ENCODE assay signal across 1 cellular context in the genomic region with DNA sequence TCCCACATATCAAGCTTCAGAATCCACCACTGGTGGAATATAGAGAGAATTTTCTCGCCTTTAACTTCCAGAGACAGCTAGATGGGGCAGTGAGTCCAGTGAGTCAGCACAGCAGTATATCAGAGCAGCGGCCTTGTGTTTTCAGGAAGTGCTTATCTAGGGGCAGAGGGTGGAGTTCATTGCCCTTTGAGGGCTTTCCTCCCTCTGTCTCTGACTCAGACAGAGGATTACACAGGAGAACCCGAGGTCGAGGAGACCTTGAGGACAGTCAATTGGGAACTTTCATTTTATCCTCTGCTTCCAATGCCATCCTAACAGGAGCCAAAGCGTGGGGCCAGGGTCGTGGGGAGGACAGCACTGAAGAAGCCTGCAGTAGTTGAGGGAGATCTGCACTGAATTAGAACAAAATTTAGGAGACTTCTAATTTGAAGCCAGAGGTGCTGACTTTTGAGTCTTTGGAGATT.
TF ChIP-seq lines count a peak whose summit lies in the region.

No MANE protein-coding gene starts in this region.

TF ChIP-seq in HepG2, 621 proteins besides CTCF, POLR2A, EP300 and RAD21 (continued from another document and continues in another):
- TF ChIP-seq, protein P1, sequence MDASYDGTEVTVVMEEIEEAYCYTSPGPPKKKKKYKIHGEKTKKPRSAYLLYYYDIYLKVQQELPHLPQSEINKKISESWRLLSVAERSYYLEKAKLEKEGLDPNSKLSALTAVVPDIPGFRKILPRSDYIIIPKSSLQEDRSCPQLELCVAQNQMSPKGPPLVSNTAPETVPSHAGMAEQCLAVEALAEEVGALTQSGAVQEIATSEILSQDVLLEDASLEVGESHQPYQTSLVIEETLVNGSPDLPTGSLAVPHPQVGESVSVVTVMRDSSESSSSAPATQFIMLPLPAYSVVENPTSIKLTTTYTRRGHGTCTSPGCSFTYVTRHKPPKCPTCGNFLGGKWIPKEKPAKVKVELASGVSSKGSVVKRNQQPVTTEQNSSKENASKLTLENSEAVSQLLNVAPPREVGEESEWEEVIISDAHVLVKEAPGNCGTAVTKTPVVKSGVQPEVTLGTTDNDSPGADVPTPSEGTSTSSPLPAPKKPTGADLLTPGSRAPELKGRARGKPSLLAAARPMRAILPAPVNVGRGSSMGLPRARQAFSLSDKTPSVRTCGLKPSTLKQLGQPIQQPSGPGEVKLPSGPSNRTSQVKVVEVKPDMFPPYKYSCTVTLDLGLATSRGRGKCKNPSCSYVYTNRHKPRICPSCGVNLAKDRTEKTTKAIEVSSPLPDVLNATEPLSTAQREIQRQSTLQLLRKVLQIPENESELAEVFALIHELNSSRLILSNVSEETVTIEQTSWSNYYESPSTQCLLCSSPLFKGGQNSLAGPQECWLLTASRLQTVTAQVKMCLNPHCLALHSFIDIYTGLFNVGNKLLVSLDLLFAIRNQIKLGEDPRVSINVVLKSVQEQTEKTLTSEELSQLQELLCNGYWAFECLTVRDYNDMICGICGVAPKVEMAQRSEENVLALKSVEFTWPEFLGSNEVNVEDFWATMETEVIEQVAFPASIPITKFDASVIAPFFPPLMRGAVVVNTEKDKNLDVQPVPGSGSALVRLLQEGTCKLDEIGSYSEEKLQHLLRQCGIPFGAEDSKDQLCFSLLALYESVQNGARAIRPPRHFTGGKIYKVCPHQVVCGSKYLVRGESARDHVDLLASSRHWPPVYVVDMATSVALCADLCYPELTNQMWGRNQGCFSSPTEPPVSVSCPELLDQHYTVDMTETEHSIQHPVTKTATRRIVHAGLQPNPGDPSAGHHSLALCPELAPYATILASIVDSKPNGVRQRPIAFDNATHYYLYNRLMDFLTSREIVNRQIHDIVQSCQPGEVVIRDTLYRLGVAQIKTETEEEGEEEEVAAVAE (CRISPR knock-in tag; IDR thresholded peaks at IDR 0.05; ENCODE audit: borderline replicate concordance) = peak; percentile 82; the same call in 1 of the 2 replicates
- TF ChIP-seq ZNF441 (CRISPR knock-in tag; IDR thresholded peaks at IDR 0.05; ENCODE audit: borderline replicate concordance) = peak; percentile 81; the same call in 1 of the 2 replicates
- no peak for TF ChIP-seq KLF11 (CRISPR knock-in tag; IDR thresholded peaks at IDR 0.05)
- peak; percentile 92 for TF ChIP-seq TBX2 (CRISPR knock-in tag; IDR thresholded peaks at IDR 0.05; ENCODE audit: borderline replicate concordance)
- TF ChIP-seq ZNF383 (CRISPR knock-in tag; IDR thresholded peaks at IDR 0.05; ENCODE audit: borderline replicate concordance) = no peak
- TF ChIP-seq FOXP1 (IDR thresholded peaks at IDR 0.05) = no peak
- TF ChIP-seq FOXP1 (CRISPR knock-in tag; IDR thresholded peaks at IDR 0.05) = peak; percentile 91
- TF ChIP-seq, protein P2, sequence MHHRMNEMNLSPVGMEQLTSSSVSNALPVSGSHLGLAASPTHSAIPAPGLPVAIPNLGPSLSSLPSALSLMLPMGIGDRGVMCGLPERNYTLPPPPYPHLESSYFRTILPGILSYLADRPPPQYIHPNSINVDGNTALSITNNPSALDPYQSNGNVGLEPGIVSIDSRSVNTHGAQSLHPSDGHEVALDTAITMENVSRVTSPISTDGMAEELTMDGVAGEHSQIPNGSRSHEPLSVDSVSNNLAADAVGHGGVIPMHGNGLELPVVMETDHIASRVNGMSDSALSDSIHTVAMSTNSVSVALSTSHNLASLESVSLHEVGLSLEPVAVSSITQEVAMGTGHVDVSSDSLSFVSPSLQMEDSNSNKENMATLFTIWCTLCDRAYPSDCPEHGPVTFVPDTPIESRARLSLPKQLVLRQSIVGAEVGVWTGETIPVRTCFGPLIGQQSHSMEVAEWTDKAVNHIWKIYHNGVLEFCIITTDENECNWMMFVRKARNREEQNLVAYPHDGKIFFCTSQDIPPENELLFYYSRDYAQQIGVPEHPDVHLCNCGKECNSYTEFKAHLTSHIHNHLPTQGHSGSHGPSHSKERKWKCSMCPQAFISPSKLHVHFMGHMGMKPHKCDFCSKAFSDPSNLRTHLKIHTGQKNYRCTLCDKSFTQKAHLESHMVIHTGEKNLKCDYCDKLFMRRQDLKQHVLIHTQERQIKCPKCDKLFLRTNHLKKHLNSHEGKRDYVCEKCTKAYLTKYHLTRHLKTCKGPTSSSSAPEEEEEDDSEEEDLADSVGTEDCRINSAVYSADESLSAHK (CRISPR knock-in tag; IDR thresholded peaks at IDR 0.05; ENCODE audit: borderline replicate concordance) = no peak
- peak; percentile 94 for TF ChIP-seq HDAC2 (CRISPR knock-in tag; IDR thresholded peaks at IDR 0.05)
- TF ChIP-seq SRF (IDR thresholded peaks at IDR 0.05; ENCODE audit: low read depth, low read length) = 0 out of 2 replicates have a peak, but pooled peaks have one; percentile 14
- TF ChIP-seq ZNF670 (CRISPR knock-in tag; IDR thresholded peaks at IDR 0.05; ENCODE audit: borderline replicate concordance) = no peak
- TF ChIP-seq, protein P3, sequence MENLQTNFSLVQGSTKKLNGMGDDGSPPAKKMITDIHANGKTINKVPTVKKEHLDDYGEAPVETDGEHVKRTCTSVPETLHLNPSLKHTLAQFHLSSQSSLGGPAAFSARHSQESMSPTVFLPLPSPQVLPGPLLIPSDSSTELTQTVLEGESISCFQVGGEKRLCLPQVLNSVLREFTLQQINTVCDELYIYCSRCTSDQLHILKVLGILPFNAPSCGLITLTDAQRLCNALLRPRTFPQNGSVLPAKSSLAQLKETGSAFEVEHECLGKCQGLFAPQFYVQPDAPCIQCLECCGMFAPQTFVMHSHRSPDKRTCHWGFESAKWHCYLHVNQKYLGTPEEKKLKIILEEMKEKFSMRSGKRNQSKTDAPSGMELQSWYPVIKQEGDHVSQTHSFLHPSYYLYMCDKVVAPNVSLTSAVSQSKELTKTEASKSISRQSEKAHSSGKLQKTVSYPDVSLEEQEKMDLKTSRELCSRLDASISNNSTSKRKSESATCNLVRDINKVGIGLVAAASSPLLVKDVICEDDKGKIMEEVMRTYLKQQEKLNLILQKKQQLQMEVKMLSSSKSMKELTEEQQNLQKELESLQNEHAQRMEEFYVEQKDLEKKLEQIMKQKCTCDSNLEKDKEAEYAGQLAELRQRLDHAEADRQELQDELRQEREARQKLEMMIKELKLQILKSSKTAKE (CRISPR knock-in tag; IDR thresholded peaks at IDR 0.05; ENCODE audit: borderline replicate concordance) = peak; percentile 98
- TF ChIP-seq CBX2 (IDR thresholded peaks at IDR 0.05; ENCODE audit: low read depth, low read length) = no peak
- TF ChIP-seq CBX2 (CRISPR knock-in tag; IDR thresholded peaks at IDR 0.05; ENCODE audit: low read depth) = no peak
- no peak for TF ChIP-seq ZNF660 (CRISPR knock-in tag; IDR thresholded peaks at IDR 0.05; ENCODE audit: borderline replicate concordance, low read depth)
- TF ChIP-seq, protein P4, sequence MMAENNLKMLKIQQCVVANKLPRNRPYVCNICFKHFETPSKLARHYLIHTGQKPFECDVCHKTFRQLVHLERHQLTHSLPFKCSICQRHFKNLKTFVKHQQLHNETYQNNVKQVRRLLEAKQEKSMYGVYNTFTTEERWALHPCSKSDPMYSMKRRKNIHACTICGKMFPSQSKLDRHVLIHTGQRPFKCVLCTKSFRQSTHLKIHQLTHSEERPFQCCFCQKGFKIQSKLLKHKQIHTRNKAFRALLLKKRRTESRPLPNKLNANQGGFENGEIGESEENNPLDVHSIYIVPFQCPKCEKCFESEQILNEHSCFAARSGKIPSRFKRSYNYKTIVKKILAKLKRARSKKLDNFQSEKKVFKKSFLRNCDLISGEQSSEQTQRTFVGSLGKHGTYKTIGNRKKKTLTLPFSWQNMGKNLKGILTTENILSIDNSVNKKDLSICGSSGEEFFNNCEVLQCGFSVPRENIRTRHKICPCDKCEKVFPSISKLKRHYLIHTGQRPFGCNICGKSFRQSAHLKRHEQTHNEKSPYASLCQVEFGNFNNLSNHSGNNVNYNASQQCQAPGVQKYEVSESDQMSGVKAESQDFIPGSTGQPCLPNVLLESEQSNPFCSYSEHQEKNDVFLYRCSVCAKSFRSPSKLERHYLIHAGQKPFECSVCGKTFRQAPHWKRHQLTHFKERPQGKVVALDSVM (CRISPR knock-in tag; IDR thresholded peaks at IDR 0.05) = no peak
- no peak for TF ChIP-seq TOE1 (CRISPR knock-in tag; IDR thresholded peaks at IDR 0.05)
- TF ChIP-seq TCF12 (IDR thresholded peaks at IDR 0.05) = no peak
- TF ChIP-seq TCF12 (CRISPR knock-in tag; IDR thresholded peaks at IDR 0.05) = 0 out of 2 replicates have a peak, but pooled peaks have one; percentile 49
- TF ChIP-seq, protein P5, sequence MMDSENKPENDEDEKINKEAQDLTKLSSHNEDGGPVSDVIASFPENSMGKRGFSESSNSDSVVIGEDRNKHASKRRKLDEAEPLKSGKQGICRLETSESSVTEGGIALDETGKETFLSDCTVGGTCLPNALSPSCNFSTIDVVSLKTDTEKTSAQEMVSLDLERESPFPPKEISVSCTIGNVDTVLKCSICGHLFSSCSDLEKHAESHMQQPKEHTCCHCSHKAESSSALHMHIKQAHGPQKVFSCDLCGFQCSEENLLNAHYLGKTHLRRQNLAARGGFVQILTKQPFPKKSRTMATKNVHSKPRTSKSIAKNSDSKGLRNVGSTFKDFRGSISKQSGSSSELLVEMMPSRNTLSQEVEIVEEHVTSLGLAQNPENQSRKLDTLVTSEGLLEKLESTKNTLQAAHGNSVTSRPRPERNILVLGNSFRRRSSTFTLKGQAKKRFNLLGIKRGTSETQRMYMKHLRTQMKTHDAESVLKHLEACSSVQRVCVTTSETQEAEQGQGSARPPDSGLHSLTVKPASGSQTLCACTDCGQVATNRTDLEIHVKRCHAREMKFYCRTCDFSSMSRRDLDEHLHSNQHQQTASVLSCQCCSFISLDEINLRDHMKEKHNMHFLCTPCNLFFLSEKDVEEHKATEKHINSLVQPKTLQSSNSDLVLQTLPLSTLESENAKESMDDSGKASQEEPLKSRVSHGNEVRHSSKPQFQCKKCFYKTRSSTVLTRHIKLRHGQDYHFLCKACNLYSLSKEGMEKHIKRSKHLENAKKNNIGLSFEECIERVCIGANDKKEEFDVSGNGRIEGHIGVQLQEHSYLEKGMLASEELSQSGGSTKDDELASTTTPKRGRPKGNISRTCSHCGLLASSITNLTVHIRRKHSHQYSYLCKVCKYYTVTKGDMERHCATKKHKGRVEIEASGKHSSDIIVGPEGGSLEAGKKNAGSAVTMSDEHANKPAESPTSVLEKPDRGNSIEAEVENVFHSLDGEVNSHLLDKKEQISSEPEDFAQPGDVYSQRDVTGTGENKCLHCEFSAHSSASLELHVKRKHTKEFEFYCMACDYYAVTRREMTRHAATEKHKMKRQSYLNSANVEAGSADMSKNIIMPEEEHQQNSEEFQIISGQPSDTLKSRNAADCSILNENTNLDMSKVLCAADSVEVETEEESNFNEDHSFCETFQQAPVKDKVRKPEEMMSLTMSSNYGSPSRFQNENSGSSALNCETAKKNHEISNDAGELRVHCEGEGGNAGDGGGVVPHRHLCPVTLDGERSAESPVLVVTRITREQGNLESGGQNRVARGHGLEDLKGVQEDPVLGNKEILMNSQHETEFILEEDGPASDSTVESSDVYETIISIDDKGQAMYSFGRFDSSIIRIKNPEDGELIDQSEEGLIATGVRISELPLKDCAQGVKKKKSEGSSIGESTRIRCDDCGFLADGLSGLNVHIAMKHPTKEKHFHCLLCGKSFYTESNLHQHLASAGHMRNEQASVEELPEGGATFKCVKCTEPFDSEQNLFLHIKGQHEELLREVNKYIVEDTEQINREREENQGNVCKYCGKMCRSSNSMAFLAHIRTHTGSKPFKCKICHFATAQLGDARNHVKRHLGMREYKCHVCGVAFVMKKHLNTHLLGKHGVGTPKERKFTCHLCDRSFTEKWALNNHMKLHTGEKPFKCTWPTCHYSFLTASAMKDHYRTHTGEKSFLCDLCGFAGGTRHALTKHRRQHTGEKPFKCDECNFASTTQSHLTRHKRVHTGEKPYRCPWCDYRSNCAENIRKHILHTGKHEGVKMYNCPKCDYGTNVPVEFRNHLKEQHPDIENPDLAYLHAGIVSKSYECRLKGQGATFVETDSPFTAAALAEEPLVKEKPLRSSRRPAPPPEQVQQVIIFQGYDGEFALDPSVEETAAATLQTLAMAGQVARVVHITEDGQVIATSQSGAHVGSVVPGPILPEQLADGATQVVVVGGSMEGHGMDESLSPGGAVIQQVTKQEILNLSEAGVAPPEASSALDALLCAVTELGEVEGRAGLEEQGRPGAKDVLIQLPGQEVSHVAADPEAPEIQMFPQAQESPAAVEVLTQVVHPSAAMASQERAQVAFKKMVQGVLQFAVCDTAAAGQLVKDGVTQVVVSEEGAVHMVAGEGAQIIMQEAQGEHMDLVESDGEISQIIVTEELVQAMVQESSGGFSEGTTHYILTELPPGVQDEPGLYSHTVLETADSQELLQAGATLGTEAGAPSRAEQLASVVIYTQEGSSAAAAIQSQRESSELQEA (CRISPR knock-in tag; IDR thresholded peaks at IDR 0.05; ENCODE audit: not compliant biosample characterization) = no peak
- TF ChIP-seq, protein P6, sequence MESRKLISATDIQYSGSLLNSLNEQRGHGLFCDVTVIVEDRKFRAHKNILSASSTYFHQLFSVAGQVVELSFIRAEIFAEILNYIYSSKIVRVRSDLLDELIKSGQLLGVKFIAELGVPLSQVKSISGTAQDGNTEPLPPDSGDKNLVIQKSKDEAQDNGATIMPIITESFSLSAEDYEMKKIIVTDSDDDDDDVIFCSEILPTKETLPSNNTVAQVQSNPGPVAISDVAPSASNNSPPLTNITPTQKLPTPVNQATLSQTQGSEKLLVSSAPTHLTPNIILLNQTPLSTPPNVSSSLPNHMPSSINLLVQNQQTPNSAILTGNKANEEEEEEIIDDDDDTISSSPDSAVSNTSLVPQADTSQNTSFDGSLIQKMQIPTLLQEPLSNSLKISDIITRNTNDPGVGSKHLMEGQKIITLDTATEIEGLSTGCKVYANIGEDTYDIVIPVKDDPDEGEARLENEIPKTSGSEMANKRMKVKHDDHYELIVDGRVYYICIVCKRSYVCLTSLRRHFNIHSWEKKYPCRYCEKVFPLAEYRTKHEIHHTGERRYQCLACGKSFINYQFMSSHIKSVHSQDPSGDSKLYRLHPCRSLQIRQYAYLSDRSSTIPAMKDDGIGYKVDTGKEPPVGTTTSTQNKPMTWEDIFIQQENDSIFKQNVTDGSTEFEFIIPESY (CRISPR knock-in tag; IDR thresholded peaks at IDR 0.05) = peak; percentile 55; the same call in 1 of the 2 replicates
- no peak for TF ChIP-seq ZNF382 (CRISPR knock-in tag; IDR thresholded peaks at IDR 0.05; ENCODE audit: borderline replicate concordance)
- TF ChIP-seq, protein P7, sequence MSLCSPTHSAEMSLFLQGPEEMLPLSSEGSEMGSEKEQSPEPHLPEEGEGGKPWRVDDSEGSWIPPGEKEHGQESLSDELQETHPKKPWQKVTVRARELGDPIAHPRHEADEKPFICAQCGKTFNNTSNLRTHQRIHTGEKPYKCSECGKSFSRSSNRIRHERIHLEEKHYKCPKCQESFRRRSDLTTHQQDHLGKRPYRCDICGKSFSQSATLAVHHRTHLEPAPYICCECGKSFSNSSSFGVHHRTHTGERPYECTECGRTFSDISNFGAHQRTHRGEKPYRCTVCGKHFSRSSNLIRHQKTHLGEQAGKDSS (CRISPR knock-in tag; IDR thresholded peaks at IDR 0.05; ENCODE audit: borderline replicate concordance, low read depth) = no peak; the same call in 1 of the 2 replicates
- no peak for TF ChIP-seq RBAK (CRISPR knock-in tag; IDR thresholded peaks at IDR 0.05)
- TF ChIP-seq ZNF672 (CRISPR knock-in tag; IDR thresholded peaks at IDR 0.05) = no peak
- TF ChIP-seq ZNF160 (CRISPR knock-in tag; IDR thresholded peaks at IDR 0.05) = no peak; the same call in 1 of the 2 replicates
- no peak for TF ChIP-seq ZNF720 (CRISPR knock-in tag; IDR thresholded peaks at IDR 0.05)
- no peak for TF ChIP-seq RBM39 (IDR thresholded peaks at IDR 0.05; ENCODE audit: low read depth, low read length, poor library complexity, severe bottlenecking)
- TF ChIP-seq ZNF34 (CRISPR knock-in tag; IDR thresholded peaks at IDR 0.05; ENCODE audit: borderline replicate concordance) = no peak
- TF ChIP-seq, protein P8, sequence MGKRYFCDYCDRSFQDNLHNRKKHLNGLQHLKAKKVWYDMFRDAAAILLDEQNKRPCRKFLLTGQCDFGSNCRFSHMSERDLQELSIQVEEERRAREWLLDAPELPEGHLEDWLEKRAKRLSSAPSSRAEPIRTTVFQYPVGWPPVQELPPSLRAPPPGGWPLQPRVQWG (CRISPR knock-in tag; IDR thresholded peaks at IDR 0.05; ENCODE audit: borderline replicate concordance, low read depth) = no peak
